Comparison of ENCODE assay signal across 22 cellular contexts in the genomic region with DNA sequence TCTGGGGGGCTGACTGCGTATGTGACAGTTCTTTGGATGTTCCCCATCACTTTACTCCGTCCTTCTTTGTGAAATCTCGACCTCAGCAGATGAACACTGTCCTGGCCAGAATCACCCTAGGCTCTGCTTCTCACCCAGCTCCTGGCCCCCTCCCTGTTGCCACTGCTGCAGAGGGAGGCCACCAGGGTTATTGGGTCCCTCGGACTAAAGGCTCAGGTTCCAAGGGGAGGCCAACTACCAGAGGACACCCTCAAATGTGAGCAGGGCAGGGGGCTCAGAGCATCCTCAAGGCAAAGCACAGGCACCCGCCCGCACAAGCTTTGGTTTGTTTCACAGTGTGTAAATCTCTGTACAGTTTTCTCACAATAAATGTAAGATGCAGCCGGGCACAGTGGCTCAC.
"Had no signal": no experiment of that assay in that cellular context is flagged by ENCODE, and none has a peak within 500 bp of the region (broad histone marks: within the 10 kb centered on the region; RNA-seq: fewer than 3 reads in every experiment).

No MANE protein-coding gene starts in this region.

- ATAC-seq: T-cell had no signal

- H3K4me2 ChIP-seq: SK-N-SH had no signal

- H3K27me3 ChIP-seq: MG63 had no signal

- FAIRE-seq: RCC 7860 had no signal

- H3K9me3 ChIP-seq: MG63, SK-N-SH had no signal

- DNase-seq: Karpas-422, KG1, MG63, NCI-H1092, NCI-H1105 treated with DMSO at 0.1 percent for 48 hours, NCI-H1436, NCI-H187, NCI-H2029, NCI-H2081 treated with DMSO at 0.1 percent for 48 hours, NCI-H2171, NCI-H226, NCI-H446, NCI-H510A, NCI-H524 treated with DMSO at 0.1 percent for 48 hours, NCI-H69, NCI-H774, RPMI8226, SHP77, SK-N-SH, SW 1271, T-cell had no signal

- H3K4me3 ChIP-seq: MG63 had no signal
